ENCODE assay signal across 8 cellular contexts in genomic region chr5:86968311-86968753, GRCh38.
DNase-seq lines count a peak whose midpoint lies in the region; ATAC-seq lines count a peak whose summit lies in the region.

No MANE protein-coding gene starts in this region.

- peak in 2 of 3 experiments; percentile 43 to 60 for DNase-seq in NCI-H1417 (lab: John Stamatoyannopoulos, UW)
- DNase-seq in NCI-H1417 treated with DMSO at 0.1 percent for 48 hours (lab: John Stamatoyannopoulos, UW) = no peak
- peak; percentile 64 for DNase-seq in NCI-H460 (ENCODE audit: extremely low read depth, low read depth)
- peak; percentile 40 for DNase-seq in cerebellum (ENCODE audit: low spot score)
- DNase-seq in medulla oblongata (ENCODE audit: extremely low spot score) = peak; percentile 77
- no peak for DNase-seq in NCI-H187 (lab: John Stamatoyannopoulos, UW)
- DNase-seq in OCI-M2 (lab: John Stamatoyannopoulos, UW; ENCODE audit: unreplicated experiment) = no peak

- no peak for ATAC-seq in HG03135 (IDR thresholded peaks at IDR 0.05; ENCODE audit: unreplicated experiment)

Comparison
In these comparisons a context has a peak if more than half of its experiments do, and no peak if none do; other contexts are left out.
1. DNase-seq: peak in NCI-H1417 (2 of 3), NCI-H460 (single experiment), cerebellum (single experiment) and medulla oblongata (single experiment); none in NCI-H1417 treated with DMSO at 0.1 percent for 48 hours (single experiment), NCI-H187 (0 of 2) and OCI-M2 (single experiment).